Comparison of ENCODE assay signal across 19 cellular contexts in the genomic region with DNA sequence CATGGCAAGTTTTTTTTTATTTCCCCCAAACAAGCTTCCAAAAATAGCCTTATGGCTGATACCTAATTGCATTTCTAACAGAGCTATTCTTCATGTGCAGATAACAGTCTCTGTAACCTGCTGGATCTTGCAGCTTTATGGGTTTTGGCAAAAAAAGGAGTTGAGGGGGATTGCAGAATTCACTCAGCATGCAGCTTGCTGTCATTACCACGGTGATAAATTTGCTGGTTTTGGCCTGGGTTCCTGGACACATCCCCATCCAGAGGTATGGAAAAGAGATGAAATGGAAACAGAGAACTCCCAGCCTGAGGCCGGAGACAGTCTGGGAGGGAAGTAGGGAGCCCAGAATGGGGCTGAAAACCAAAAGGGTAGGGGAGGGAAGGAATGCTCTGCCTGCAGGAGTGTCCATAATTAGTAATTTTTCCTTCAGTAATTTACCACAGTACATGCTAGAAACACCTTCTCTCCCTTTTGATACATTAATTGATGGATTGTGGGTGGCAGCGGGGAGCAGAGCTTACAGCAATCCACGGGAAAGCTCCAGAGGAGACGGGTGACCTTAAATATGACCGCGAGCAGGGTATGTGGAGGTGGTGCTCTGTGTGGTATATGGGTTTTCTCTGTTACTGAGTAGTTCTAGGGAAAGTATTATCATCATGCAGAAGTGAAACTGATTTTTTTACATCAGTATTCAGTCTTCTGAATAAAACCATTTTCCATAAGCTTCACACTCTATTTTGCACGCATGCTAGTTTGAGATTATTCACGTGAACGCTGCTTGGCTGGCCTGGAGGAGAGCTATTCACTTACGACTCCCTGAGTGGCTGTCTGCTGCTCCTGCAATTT.
DNase-seq lines count a peak whose midpoint lies in the region; ATAC-seq lines count a peak whose summit lies in the region.
"Had no signal": no experiment of that assay in that cellular context is flagged by ENCODE, and none has a peak within 500 bp of the region (broad histone marks: within the 10 kb centered on the region; RNA-seq: fewer than 3 reads in every experiment).

No MANE protein-coding gene starts in this region.

- H3K9me3 Mint-ChIP-seq in memory B cell, result no peaks in the 10 kb centered on the region
- H3K9me3 Mint-ChIP-seq in activated T-cell treated with anti-CD3 and anti-CD28 coated beads, Interleukin-2, amount 50 U/mL, for 24 hours, result no peaks in the 10 kb centered on the region
- H3K9me3 Mint-ChIP-seq: effector memory CD8-positive, alpha-beta T cell; IgD-negative memory B cell; neural crest cell; type B pancreatic cell had no signal

- DNase-seq in NCI-H446 treated with DMSO at 0.1 percent for 48 hours (lab: John Stamatoyannopoulos, UW) (peak; percentile 97), memory B cell (ENCODE audit: low spot score in 2 of 2) (no peak), ACHN (no peak), medulla oblongata (ENCODE audit: extremely low spot score) (no peak)
- DNase-seq in activated T-cell treated with anti-CD3 and anti-CD28 coated beads, Interleukin-2, amount 50 U/mL, for 24 hours, result no peak
- DNase-seq: activated gamma-delta T cell treated with Interleukin-2 at 50 U/mL for 16 hours; DND-41; effector memory CD8-positive, alpha-beta T cell; NCI-H510A treated with DMSO at 0.1 percent for 48 hours; PC-9; right lobe of liver; stimulated activated CD4-positive, alpha-beta T cell treated with anti-CD3 and anti-CD28 coated beads, Interleukin-4, amount 100 ng/mL, for 24 hours had no signal

- H3K27me3 Mint-ChIP-seq in memory B cell, result peaks cover 16% of the 10 kb centered on the region
- peaks cover 29% of the 10 kb centered on the region for H3K27me3 Mint-ChIP-seq in activated T-cell treated with anti-CD3 and anti-CD28 coated beads, Interleukin-2, amount 50 U/mL, for 24 hours

- H3K27ac Mint-ChIP-seq in memory B cell, result no peak overlapping the region
- H3K27ac Mint-ChIP-seq in activated T-cell treated with anti-CD3 and anti-CD28 coated beads, Interleukin-2, amount 50 U/mL, for 24 hours, result no peak overlapping the region
- H3K27ac Mint-ChIP-seq: effector memory CD8-positive, alpha-beta T cell; type B pancreatic cell had no signal

- ATAC-seq in GM18520 (IDR thresholded peaks at IDR 0.05; ENCODE audit: unreplicated experiment), result peak; percentile 52
- ATAC-seq in GM21786 (IDR thresholded peaks at IDR 0.05; ENCODE audit: unreplicated experiment), result peak; percentile 64
- peak; percentile 37 for ATAC-seq in memory B cell (ENCODE audit: low read depth)
- ATAC-seq in HG03521 (IDR thresholded peaks at IDR 0.05; ENCODE audit: unreplicated experiment), result no peak
- ATAC-seq: effector memory CD8-positive, alpha-beta T cell; gastroesophageal sphincter had no signal

- H3K36me3 Mint-ChIP-seq in memory B cell, result no peaks in the 10 kb centered on the region
- H3K36me3 Mint-ChIP-seq in activated T-cell treated with anti-CD3 and anti-CD28 coated beads, Interleukin-2, amount 50 U/mL, for 24 hours (ENCODE audit: low read depth), result no peaks in the 10 kb centered on the region
- H3K36me3 Mint-ChIP-seq: IgD-negative memory B cell, type B pancreatic cell had no signal

- no peak overlapping the region for H3K4me3 Mint-ChIP-seq in memory B cell
- H3K4me3 Mint-ChIP-seq in activated T-cell treated with anti-CD3 and anti-CD28 coated beads, Interleukin-2, amount 50 U/mL, for 24 hours, result no peak overlapping the region
- H3K4me3 Mint-ChIP-seq: effector memory CD8-positive, alpha-beta T cell; IgD-negative memory B cell; neural crest cell; type B pancreatic cell had no signal

- H3K4me1 Mint-ChIP-seq in memory B cell, result peaks cover 8% of the 10 kb centered on the region
- no peaks in the 10 kb centered on the region for H3K4me1 Mint-ChIP-seq in activated T-cell treated with anti-CD3 and anti-CD28 coated beads, Interleukin-2, amount 50 U/mL, for 24 hours (ENCODE audit: low read depth)
- H3K4me1 Mint-ChIP-seq: neural crest cell had no signal

- in situ Hi-C loops in ACHN (cut with HindIII; ENCODE audit: low pct_ligation_motif_present, low pct_unique_long_range_greater_than_20kb, low sequenced_read_pairs), result no loop called here
